In genomic region chr3:18782191-18782590, GRCh38 we compare ENCODE assay signal across 18 cellular contexts.
DNase-seq lines count a peak whose midpoint lies in the region; ATAC-seq and TF ChIP-seq lines count a peak whose summit lies in the region.
"Had no signal": no experiment of that assay in that cellular context is flagged by ENCODE, and none has a peak within 500 bp of the region (broad histone marks: within the 10 kb centered on the region; RNA-seq: fewer than 3 reads in every experiment).

No MANE protein-coding gene starts in this region.

- POLR2A ChIA-PET in CD4-positive, alpha-beta T cell (lab: Charles Lee): no interaction called here

- no peak for DNase-seq in CD4-positive, alpha-beta T cell
- no peak for DNase-seq in NCI-H2196 (lab: John Stamatoyannopoulos, UW; ENCODE audit: unreplicated experiment)
- no peak for DNase-seq in activated naive CD4-positive, alpha-beta T cell (lab: John Stamatoyannopoulos, UW)
- DNase-seq: AML-193; Caco-2; Calu3; CD4-positive, alpha-beta memory T cell; DMS79 treated with DMSO at 0.1 percent for 48 hours; EL; GDM1 had no signal

- no peaks in the 10 kb centered on the region for H3K36me3 Mint-ChIP-seq in CD4-positive, alpha-beta T cell (ENCODE audit: low read depth)
- H3K36me3 Mint-ChIP-seq: CD4-positive, alpha-beta memory T cell had no signal

- no peak for ATAC-seq in CD4-positive, alpha-beta T cell (ENCODE audit: poor library complexity)
- ATAC-seq: A549, GM12878 had no signal

- no peaks in the 10 kb centered on the region for H4K20me1 ChIP-seq in Loucy (ENCODE audit: insufficient read depth, low read length, poor library complexity, severe bottlenecking)
- H4K20me1 ChIP-seq: BLaER1 treated with 17β-estradiol and CSF1 and Interleukin-3, amounts not matched to agents 10 nM and 100 nM had no signal

- H3K9me3 Mint-ChIP-seq in CD4-positive, alpha-beta T cell: no peaks in the 10 kb centered on the region
- H3K9me3 Mint-ChIP-seq: CD4-positive, alpha-beta memory T cell had no signal

- TF ChIP-seq CTCF in CD4-positive, alpha-beta T cell (IDR thresholded peaks at IDR 0.05): no peak
- TF ChIP-seq CTCF in Loucy (conservative IDR thresholded peaks at IDR 0.05; ENCODE audit: low read length): no peak

- no peak overlapping the region for H3K9ac ChIP-seq in Loucy (ENCODE audit: low read depth, low read length, poor library complexity, severe bottlenecking)
- H3K9ac ChIP-seq: BLaER1 treated with 17β-estradiol and CSF1 and Interleukin-3, amounts not matched to agents 10 nM and 100 nM had no signal

- no peaks in the 10 kb centered on the region for H3F3A ChIP-seq in Loucy (ENCODE audit: low read depth)

- peak overlapping the region; percentile 73 for H3K27ac Mint-ChIP-seq in CD4-positive, alpha-beta T cell
- H3K27ac Mint-ChIP-seq: B cell; CD4-positive, alpha-beta memory T cell had no signal

- peaks cover 19% of the 10 kb centered on the region for H3K4me1 ChIP-seq in Loucy (ENCODE audit: insufficient read depth, low read length, poor library complexity, severe bottlenecking)
- H3K4me1 ChIP-seq in thymus (ENCODE audit: control insufficient read depth, insufficient read depth, low read length): peaks cover 10% of the 10 kb centered on the region
- H3K4me1 ChIP-seq: A549; BLaER1 treated with 17β-estradiol and CSF1 and Interleukin-3, amounts not matched to agents 10 nM and 100 nM; Caco-2 had no signal

- H3K4me3 Mint-ChIP-seq in CD4-positive, alpha-beta T cell: no peak overlapping the region
- H3K4me3 Mint-ChIP-seq: B cell; CD4-positive, alpha-beta memory T cell had no signal

- no peaks in the 10 kb centered on the region for H3K27me3 ChIP-seq in CD4-positive, alpha-beta T cell (ENCODE audit: control insufficient read depth, insufficient read depth, low read length)
- H3K27me3 ChIP-seq in Loucy (ENCODE audit: insufficient read depth, low read length, poor library complexity, severe bottlenecking) (no peaks in the 10 kb centered on the region), thymus (ENCODE audit: control insufficient read depth, insufficient read depth) (no peaks in the 10 kb centered on the region)
- H3K27me3 ChIP-seq: BLaER1 treated with 17β-estradiol and CSF1 and Interleukin-3, amounts not matched to agents 10 nM and 100 nM had no signal

- H3K4me1 Mint-ChIP-seq in CD4-positive, alpha-beta T cell (ENCODE audit: low read depth): peaks cover 62% of the 10 kb centered on the region
- H3K4me1 Mint-ChIP-seq: B cell had no signal

- CTCF ChIA-PET in CD4-positive, alpha-beta T cell (lab: Charles Lee): interaction anchor here (0.6 kb wide), 1 partner anchor 16 kb away, joined by 3 read pairs; no protein-coding TSS in a partner anchor

- no peaks in the 10 kb centered on the region for H3K36me3 ChIP-seq in Loucy (ENCODE audit: insufficient read depth, low read length)
- H3K36me3 ChIP-seq in thymus (ENCODE audit: control insufficient read depth, insufficient read depth): no peaks in the 10 kb centered on the region
- H3K36me3 ChIP-seq: BLaER1 treated with 17β-estradiol and CSF1 and Interleukin-3, amounts not matched to agents 10 nM and 100 nM had no signal

- no peaks in the 10 kb centered on the region for H3K9me2 ChIP-seq in Loucy (replicated peaks; ENCODE audit: low read depth, low read length)

- intact Hi-C loops in CD4-positive, alpha-beta T cell (cut with DNase I, micrococcal nuclease): no loop called here

- H3K27ac ChIP-seq in CD4-positive, alpha-beta T cell (ENCODE audit: low read depth, low read length): no peak overlapping the region
- peak overlapping the region; percentile 85 for H3K27ac ChIP-seq in thymus (ENCODE audit: low read depth)
- H3K27ac ChIP-seq: 22Rv1; A549; BLaER1 treated with 17β-estradiol and CSF1 and Interleukin-3, amounts not matched to agents 10 nM and 100 nM; C4-2B had no signal

- H3K27me3 Mint-ChIP-seq in CD4-positive, alpha-beta T cell: no peaks in the 10 kb centered on the region
- H3K27me3 Mint-ChIP-seq: CD4-positive, alpha-beta memory T cell had no signal

- no peaks in the 10 kb centered on the region for H3K79me2 ChIP-seq in Loucy (ENCODE audit: insufficient read depth, low read length)

- WGBS in thymus: 46% methylated on average over 2 of the region's 2 CpGs

- no peak overlapping the region for H3K4me2 ChIP-seq in Loucy (ENCODE audit: low read depth, low read length, poor library complexity, severe bottlenecking)
- H3K4me2 ChIP-seq: A549; BLaER1 treated with 17β-estradiol and CSF1 and Interleukin-3, amounts not matched to agents 10 nM and 100 nM had no signal

- peak overlapping the region; percentile 59 for H2AFZ ChIP-seq in Loucy (ENCODE audit: low read length)

- H3K4me3 ChIP-seq in Loucy (ENCODE audit: low read length, poor library complexity, severe bottlenecking) (no peak overlapping the region), thymus (ENCODE audit: low read length) (no peak overlapping the region)
- H3K4me3 ChIP-seq: A549; BLaER1 treated with 17β-estradiol and CSF1 and Interleukin-3, amounts not matched to agents 10 nM and 100 nM; GM12878 had no signal

- H3K9me3 ChIP-seq in CD4-positive, alpha-beta T cell (ENCODE audit: control insufficient read depth, low read length): no peaks in the 10 kb centered on the region
- H3K9me3 ChIP-seq in Loucy (ENCODE audit: insufficient read depth, low read depth, low read length): no peaks in the 10 kb centered on the region
- no peaks in the 10 kb centered on the region for H3K9me3 ChIP-seq in thymus (ENCODE audit: control insufficient read depth)
- H3K9me3 ChIP-seq: A549; BLaER1 treated with 17β-estradiol and CSF1 and Interleukin-3, amounts not matched to agents 10 nM and 100 nM; Caco-2 had no signal
